ENCODE assay signal across 7 cellular contexts in genomic region chr7:144356860-144357259, GRCh38. TPM values are rescaled to one million over a fixed set of nuclear protein-coding genes. Genes with fewer than 3 reads are reported as not detected.
"Had no signal": no experiment of that assay in that cellular context is flagged by ENCODE, and none has a peak within 500 bp of the region (broad histone marks: within the 10 kb centered on the region; RNA-seq: fewer than 3 reads in every experiment).

No MANE protein-coding gene starts in this region.

RNA-seq across cellular contexts. Expression of gene ARHGEF5, which starts 1.7 kb away (rescaled TPM):
- total RNA-seq: HFFc6 had no signal

RNA-seq across cellular contexts. Expression of gene OR2A1, which starts 44.6 kb away (rescaled TPM):
- total RNA-seq: H1, H4, H7, H9, HFFc6 had no signal

RNA-seq across cellular contexts. Expression of gene NOBOX, which starts 46.6 kb away (rescaled TPM):
- total RNA-seq: GM23248, GM23338, H1, H4, H7, H9, HFFc6 had no signal
- polyA plus RNA-seq: GM23248, GM23338, H1 had no signal
